22 cellular contexts compared by ENCODE assay signal in genomic region chr11:73753938-73754337, GRCh38. TPM values are rescaled to one million over a fixed set of nuclear protein-coding genes. Genes with fewer than 3 reads are reported as not detected.
DNase-seq lines count a peak whose midpoint lies in the region; ATAC-seq and TF ChIP-seq lines count a peak whose summit lies in the region.
"Had no signal": no experiment of that assay in that cellular context is flagged by ENCODE, and none has a peak within 500 bp of the region (broad histone marks: within the 10 kb centered on the region; RNA-seq: fewer than 3 reads in every experiment).

No MANE protein-coding gene starts in this region.

- H3K27ac ChIP-seq in neutrophil (peak overlapping the region; percentile 15), prostate gland (no peak overlapping the region)
- H3K27ac ChIP-seq: 22Rv1, BLaER1, SJCRH30 had no signal

- no peaks in the 10 kb centered on the region for H3K9me3 ChIP-seq in neutrophil
- no peaks in the 10 kb centered on the region for H3K9me3 ChIP-seq in prostate gland
- H3K9me3 ChIP-seq: BLaER1, SJCRH30 had no signal

- no peak overlapping the region for H3K4me3 Mint-ChIP-seq in activated CD8-positive, alpha-beta T cell treated with anti-CD3 and anti-CD28 coated beads, Interleukin-2, amount 10 ng/mL, durations not matched to agents 7 days and 5 days
- no peak overlapping the region for H3K4me3 Mint-ChIP-seq in activated CD8-positive, alpha-beta T cell treated with anti-CD3 and anti-CD28 coated beads for 36 hours
- H3K4me3 Mint-ChIP-seq: CD8-positive, alpha-beta T cell had no signal

- H3K27me3 Mint-ChIP-seq in activated CD8-positive, alpha-beta T cell treated with anti-CD3 and anti-CD28 coated beads, Interleukin-2, amount 10 ng/mL, durations not matched to agents 7 days and 5 days (ENCODE audit: low read depth): no peaks in the 10 kb centered on the region
- H3K27me3 Mint-ChIP-seq in activated CD8-positive, alpha-beta T cell treated with anti-CD3 and anti-CD28 coated beads for 36 hours: no peaks in the 10 kb centered on the region

- H3K9me3 Mint-ChIP-seq in activated CD8-positive, alpha-beta T cell treated with anti-CD3 and anti-CD28 coated beads, Interleukin-2, amount 10 ng/mL, durations not matched to agents 7 days and 5 days (ENCODE audit: insufficient read depth): no peaks in the 10 kb centered on the region
- H3K9me3 Mint-ChIP-seq in activated CD8-positive, alpha-beta T cell treated with anti-CD3 and anti-CD28 coated beads for 36 hours: no peaks in the 10 kb centered on the region
- H3K9me3 Mint-ChIP-seq: CD8-positive, alpha-beta T cell had no signal

- WGBS in prostate gland: 91% methylated on average over 1 of the region's 1 CpG

- H3K27me3 ChIP-seq in neutrophil (no peaks in the 10 kb centered on the region), prostate gland (replicated peaks; ENCODE audit: insufficient read depth) (no peaks in the 10 kb centered on the region)
- H3K27me3 ChIP-seq: BLaER1, SJCRH30 had no signal

- H3K4me1 ChIP-seq in neutrophil (ENCODE audit: control insufficient read depth in 1 of 2, insufficient read depth in 1 of 2, low read depth in 1 of 2, low read length in 1 of 2): peaks cover 29 to 35% of the 10 kb centered on the region in 2 experiments
- H3K4me1 ChIP-seq in prostate gland (replicated peaks): no peaks in the 10 kb centered on the region

- CTCF ChIA-PET in activated CD8-positive, alpha-beta T cell treated with anti-CD3 and anti-CD28 coated beads, Interleukin-2, amount 10 ng/mL, durations not matched to agents 7 days and 5 days (lab: Charles Lee): no interaction called here
- CTCF ChIA-PET in activated CD8-positive, alpha-beta T cell treated with anti-CD3 and anti-CD28 coated beads for 36 hours (lab: Charles Lee): no interaction called here

- peaks cover 28% of the 10 kb centered on the region for H3K4me1 Mint-ChIP-seq in activated CD8-positive, alpha-beta T cell treated with anti-CD3 and anti-CD28 coated beads, Interleukin-2, amount 10 ng/mL, durations not matched to agents 7 days and 5 days (ENCODE audit: low read depth)
- H3K4me1 Mint-ChIP-seq in activated CD8-positive, alpha-beta T cell treated with anti-CD3 and anti-CD28 coated beads for 36 hours (ENCODE audit: low read depth): peaks cover 52% of the 10 kb centered on the region

- intact Hi-C loops in activated CD8-positive, alpha-beta T cell treated with anti-CD3 and anti-CD28 coated beads for 36 hours (cut with micrococcal nuclease): loop anchor here (10.0 kb wide), 1 partner anchor 121 kb away; the partner anchor contains the start of genes COA4 and PAAF1
- intact Hi-C loops in left colon (cut with DNase I, micrococcal nuclease): no loop called here
- intact Hi-C loops in prostate gland (cut with DNase I): no loop called here

- ATAC-seq in activated CD8-positive, alpha-beta T cell treated with anti-CD3 and anti-CD28 coated beads, Interleukin-2, amount 10 ng/mL, durations not matched to agents 7 days and 5 days: no peak
- ATAC-seq in activated CD8-positive, alpha-beta T cell treated with anti-CD3 and anti-CD28 coated beads for 36 hours: no peak
- ATAC-seq in left colon: peak; percentile 69
- ATAC-seq: CD8-positive, alpha-beta T cell; HCT116 had no signal

- H3K27ac Mint-ChIP-seq in activated CD8-positive, alpha-beta T cell treated with anti-CD3 and anti-CD28 coated beads, Interleukin-2, amount 10 ng/mL, durations not matched to agents 7 days and 5 days: peak overlapping the region; percentile 39
- no peak overlapping the region for H3K27ac Mint-ChIP-seq in activated CD8-positive, alpha-beta T cell treated with anti-CD3 and anti-CD28 coated beads for 36 hours
- H3K27ac Mint-ChIP-seq: CD8-positive, alpha-beta T cell had no signal

- POLR2A ChIA-PET in activated CD8-positive, alpha-beta T cell treated with anti-CD3 and anti-CD28 coated beads, Interleukin-2, amount 10 ng/mL, durations not matched to agents 7 days and 5 days (lab: Charles Lee): no interaction called here
- POLR2A ChIA-PET in activated CD8-positive, alpha-beta T cell treated with anti-CD3 and anti-CD28 coated beads for 36 hours (lab: Charles Lee): no interaction called here

- no peak for TF ChIP-seq POLR2A in prostate gland (IDR thresholded peaks at IDR 0.05)

- H3K36me3 Mint-ChIP-seq in activated CD8-positive, alpha-beta T cell treated with anti-CD3 and anti-CD28 coated beads, Interleukin-2, amount 10 ng/mL, durations not matched to agents 7 days and 5 days (ENCODE audit: low read depth): peaks cover 22% of the 10 kb centered on the region
- H3K36me3 Mint-ChIP-seq in activated CD8-positive, alpha-beta T cell treated with anti-CD3 and anti-CD28 coated beads for 36 hours (ENCODE audit: low read depth): peaks cover 18% of the 10 kb centered on the region

- DNase-seq in activated CD8-positive, alpha-beta T cell treated with anti-CD3 and anti-CD28 coated beads, Interleukin-2, amount 10 ng/mL, durations not matched to agents 7 days and 5 days: no peak
- DNase-seq in activated CD8-positive, alpha-beta T cell treated with anti-CD3 and anti-CD28 coated beads for 36 hours: no peak
- DNase-seq in left colon (no peak), foreskin fibroblast (no peak), DMS53 treated with DMSO at 0.1 percent for 48 hours (lab: John Stamatoyannopoulos, UW; ENCODE audit: unreplicated experiment) (no peak), prostate gland (ENCODE audit: low spot score) (no peak)
- no peak for DNase-seq in activated CD8-positive, alpha-beta memory T cell treated with anti-CD3 and anti-CD28 coated beads, Interleukin-2, amount 50 U/mL, for 48 hours
- DNase-seq: ACHN; Calu3; CD8-positive, alpha-beta T cell; GDM1; Karpas-422; NCI-H1694; NCI-H2081; NCI-H2171 treated with DMSO at 0.1 percent for 48 hours; NCI-H524 treated with DMSO at 0.1 percent for 48 hours; OCI-M1; SJCRH30 had no signal

- no peak for TF ChIP-seq CTCF in activated CD8-positive, alpha-beta T cell treated with anti-CD3 and anti-CD28 coated beads for 36 hours (IDR thresholded peaks at IDR 0.05)
- TF ChIP-seq CTCF in neutrophil (IDR thresholded peaks at IDR 0.05) (no peak), foreskin fibroblast (IDR thresholded peaks at IDR 0.05; ENCODE audit: low read depth, low read length) (no peak), prostate gland (IDR thresholded peaks at IDR 0.05) (no peak)

- H3K4me3 ChIP-seq in neutrophil (ENCODE audit: low read depth in 1 of 2, low read length in 1 of 2) (no peak overlapping the region), foreskin fibroblast (ENCODE audit: low read depth in 1 of 2, low read length in 2 of 2) (no peak overlapping the region), prostate gland (no peak overlapping the region)
- H3K4me3 ChIP-seq: BLaER1, SJCRH30 had no signal

- H3K36me3 ChIP-seq in neutrophil (no peaks in the 10 kb centered on the region), prostate gland (no peaks in the 10 kb centered on the region)

RNA-seq across cellular contexts. Expression of gene RAB6A, which starts 6.9 kb away (rescaled TPM):
- total RNA-seq in activated CD8-positive, alpha-beta T cell treated with anti-CD3 and anti-CD28 coated beads, Interleukin-2, amount 10 ng/mL, durations not matched to agents 7 days and 5 days: 100 to 1,000 TPM in 1 of 2 experiments, 10 to 100 TPM in 1; 97.7 to 101 TPM
- total RNA-seq in activated CD8-positive, alpha-beta T cell treated with anti-CD3 and anti-CD28 coated beads for 36 hours: 10 to 100 TPM; 75.3 to 77.6 TPM
- total RNA-seq in left colon: 100 to 1,000 TPM; 144 to 154 TPM
- total RNA-seq in prostate gland: 100 to 1,000 TPM; 152 to 200 TPM

RNA-seq across cellular contexts. Expression of gene MRPL48, which starts 33.7 kb away (rescaled TPM):
- total RNA-seq in activated CD8-positive, alpha-beta T cell treated with anti-CD3 and anti-CD28 coated beads, Interleukin-2, amount 10 ng/mL, durations not matched to agents 7 days and 5 days: 10 to 100 TPM; 45.1 to 46.0 TPM
- 10 to 100 TPM; 41.3 to 44.9 TPM for total RNA-seq in activated CD8-positive, alpha-beta T cell treated with anti-CD3 and anti-CD28 coated beads for 36 hours
- 10 to 100 TPM; 39.9 to 44.1 TPM for total RNA-seq in left colon
- total RNA-seq in prostate gland: 10 to 100 TPM; 11.1 to 33.0 TPM
